ENCODE assay signal across 8 cellular contexts in the genomic region with DNA sequence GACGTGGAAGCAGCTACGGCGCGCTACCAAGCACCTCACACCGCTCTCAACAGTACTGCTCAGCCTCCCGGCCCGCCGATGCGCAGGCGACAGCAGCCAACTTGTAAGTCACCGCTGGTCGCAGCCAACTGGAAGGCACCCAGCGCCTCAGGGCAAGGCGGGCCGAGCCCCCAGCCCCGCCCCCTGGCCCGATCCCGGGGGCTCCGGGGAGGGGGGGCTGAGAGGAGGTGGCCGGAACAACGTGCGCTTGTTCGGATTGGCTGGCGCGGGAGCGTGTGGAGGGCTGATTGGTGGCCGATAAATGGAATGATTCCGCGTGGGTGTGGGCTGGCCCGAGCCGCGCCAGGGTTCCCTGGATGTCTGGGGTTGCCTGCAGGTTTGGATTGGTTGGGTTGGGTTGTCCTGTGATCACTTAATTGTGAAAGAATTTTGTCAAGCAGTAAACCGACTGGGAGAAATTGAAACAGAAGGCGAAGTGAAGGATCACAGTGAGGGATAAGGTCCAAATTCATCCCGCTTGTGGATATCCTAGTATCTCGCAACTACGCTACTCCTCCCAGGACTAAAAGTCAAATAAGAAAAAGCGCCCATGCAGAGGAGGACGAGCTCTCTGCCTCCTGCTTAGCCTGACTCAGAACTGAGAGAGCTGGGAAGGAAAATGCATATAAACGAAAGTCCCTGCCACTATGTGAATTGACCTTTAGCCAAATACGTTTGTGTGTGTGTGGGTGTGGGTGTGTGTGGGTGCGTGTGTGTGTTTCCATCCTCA.
A peak's percentile ranks its signal among the peaks of the same experiment; 100 is the strongest.
DNase-seq lines count a peak whose midpoint lies in the region; ATAC-seq and FAIRE-seq lines count a peak whose summit lies in the region.

A gene with protein sequence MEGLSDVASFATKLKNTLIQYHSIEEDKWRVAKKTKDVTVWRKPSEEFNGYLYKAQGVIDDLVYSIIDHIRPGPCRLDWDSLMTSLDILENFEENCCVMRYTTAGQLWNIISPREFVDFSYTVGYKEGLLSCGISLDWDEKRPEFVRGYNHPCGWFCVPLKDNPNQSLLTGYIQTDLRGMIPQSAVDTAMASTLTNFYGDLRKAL (minus strand): TSS at position 130 of the 769 bp plus-strand sequence. CDS start 5,102 bp downstream, outside the sequence.

- FAIRE-seq in colon (lab: Jason Lieb, UNC) = peak; percentile 10

- peak; percentile 95 to 97 for DNase-seq in AML-193 (lab: John Stamatoyannopoulos, UW)
- peak; percentile 81 for DNase-seq in GM19238 (ENCODE audit: insufficient read length, low spot score)
- peak; percentile 89 to 96 for DNase-seq in NCI-H524 (lab: John Stamatoyannopoulos, UW)
- DNase-seq in activated CD4-positive, alpha-beta T cell treated with anti-CD3 and anti-CD28 coated beads for 4 hours = peak; percentile 91 to 92
- DNase-seq in kidney glomerular epithelial cell (lab: John Stamatoyannopoulos, UW) = peak; percentile 93
- peak; percentile 82 to 87 for DNase-seq in stimulated activated CD4-positive, alpha-beta T cell treated with anti-CD3 and anti-CD28 coated beads, Interleukin-1b, Interleukin-23, amount 100 ng/mL, for 1 hour (ENCODE audit: low read depth in 2 of 2)

- peak; percentile 86 for ATAC-seq in HG03442 (IDR thresholded peaks at IDR 0.05; ENCODE audit: unreplicated experiment)

Comparison
In these comparisons a context has a peak if more than half of its experiments do, and no peak if none do; other contexts are left out.
1. Peak in every context shown above with its lines: DNase-seq and ATAC-seq.